ENCODE assay signal across 16 cellular contexts in the genomic region with DNA sequence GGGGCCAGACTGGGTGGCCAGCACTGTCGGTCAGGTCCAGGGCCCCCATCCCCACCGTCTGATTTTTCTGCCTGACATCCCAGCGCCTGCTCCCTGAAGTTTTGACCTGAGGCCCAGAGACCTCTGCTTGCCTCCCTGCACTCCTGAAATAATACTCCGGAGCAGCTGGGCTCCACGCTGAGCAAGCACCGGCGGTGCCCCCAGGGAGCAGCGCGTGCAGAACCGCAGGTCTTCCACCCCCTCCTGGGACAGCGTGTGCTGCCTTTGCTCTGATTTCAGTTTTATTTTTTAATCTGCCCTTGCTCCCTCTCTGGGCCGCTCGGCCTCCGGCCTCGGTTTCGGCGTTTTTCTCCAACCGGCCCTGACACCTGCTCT.
A peak's percentile ranks its signal among the peaks of the same experiment; 100 is the strongest.
DNase-seq lines count a peak whose midpoint lies in the region; ATAC-seq and TF ChIP-seq lines count a peak whose summit lies in the region.
"Had no signal": no experiment of that assay in that cellular context is flagged by ENCODE, and none has a peak within 500 bp of the region (broad histone marks: within the 10 kb centered on the region; RNA-seq: fewer than 3 reads in every experiment).

No MANE protein-coding gene starts in this region.

- no peak overlapping the region for H3K27ac Mint-ChIP-seq in WTC11
- no peak overlapping the region for H3K27ac Mint-ChIP-seq in natural killer cell
- H3K27ac Mint-ChIP-seq: activated naive CD4-positive, alpha-beta T cell treated with anti-CD3 and anti-CD28 coated beads, Interleukin-2, amount 10 ng/mL, durations not matched to agents 7 days and 5 days had no signal

- CTCF ChIA-PET in WTC11 (lab: Charles Lee): interaction anchor here (0.5 to 3.7 kb wide), 17 partner anchors 11 to 237 kb away, joined by 3 to 22 read pairs (median 3); no protein-coding TSS in a partner anchor

- H3K9ac ChIP-seq in Karpas-422 (ENCODE audit: low read length) (peak overlapping the region; percentile 41), parathyroid adenoma (no peak overlapping the region)

- H3K36me3 Mint-ChIP-seq in WTC11 (no peaks in the 10 kb centered on the region), natural killer cell (no peaks in the 10 kb centered on the region)
- H3K36me3 Mint-ChIP-seq: activated naive CD4-positive, alpha-beta T cell treated with anti-CD3 and anti-CD28 coated beads, Interleukin-2, amount 10 ng/mL, durations not matched to agents 7 days and 5 days had no signal

- TF ChIP-seq CTCF in WTC11 (IDR thresholded peaks at IDR 0.05) (no peak), parathyroid adenoma (IDR thresholded peaks at IDR 0.05) (no peak), natural killer cell (IDR thresholded peaks at IDR 0.05) (no peak), GM10266 (IDR thresholded peaks at IDR 0.05; ENCODE audit: control insufficient read depth, insufficient read depth, low read depth, missing control alignments) (no peak)

- POLR2A ChIA-PET in WTC11 (lab: Charles Lee): no interaction called here

- peak overlapping the region; percentile 43 for H3K4me2 ChIP-seq in Karpas-422 (ENCODE audit: low read depth, low read length, poor library complexity, severe bottlenecking)
- no peak overlapping the region for H3K4me2 ChIP-seq in parathyroid adenoma (ENCODE audit: low read length)

- H3K36me3 ChIP-seq in Karpas-422 (ENCODE audit: insufficient read depth, low read length) (no peaks in the 10 kb centered on the region), parathyroid adenoma (ENCODE audit: control insufficient read depth, insufficient read depth, low read length) (peaks cover 2% of the 10 kb centered on the region)

- no peak overlapping the region for H3K4me3 Mint-ChIP-seq in WTC11
- no peak overlapping the region for H3K4me3 Mint-ChIP-seq in natural killer cell
- H3K4me3 Mint-ChIP-seq: activated naive CD4-positive, alpha-beta T cell treated with anti-CD3 and anti-CD28 coated beads, Interleukin-2, amount 10 ng/mL, durations not matched to agents 7 days and 5 days had no signal

- H2AFZ ChIP-seq in Karpas-422 (ENCODE audit: low read length) (no peak overlapping the region), parathyroid adenoma (no peak overlapping the region)

- H3K9me3 ChIP-seq in Karpas-422 (ENCODE audit: low read length) (no peaks in the 10 kb centered on the region), parathyroid adenoma (ENCODE audit: control insufficient read depth, low read length) (no peaks in the 10 kb centered on the region)

- no peaks in the 10 kb centered on the region for H3K27me3 Mint-ChIP-seq in WTC11 (ENCODE audit: low read depth)
- H3K27me3 Mint-ChIP-seq in natural killer cell (ENCODE audit: low read depth in 2 of 2): no peaks in the 10 kb centered on the region

- ATAC-seq in WTC11 (no peak), natural killer cell (no peak)
- ATAC-seq: HCT116, PC-3, right cardiac atrium had no signal

- H3K4me3 ChIP-seq in Karpas-422 (ENCODE audit: low read length): peak overlapping the region; percentile 40; the same call in 1 of the 2 replicates
- H3K4me3 ChIP-seq in parathyroid adenoma (ENCODE audit: low read depth, low read length): no peak overlapping the region

- no peaks in the 10 kb centered on the region for H3K9me2 ChIP-seq in Karpas-422 (replicated peaks; ENCODE audit: insufficient read depth, low read length)

- H3K27me3 ChIP-seq in Karpas-422 (ENCODE audit: low read length) (no peaks in the 10 kb centered on the region), parathyroid adenoma (ENCODE audit: control insufficient read depth, insufficient read depth, low read length) (no peaks in the 10 kb centered on the region)

- H3K27ac ChIP-seq in Karpas-422 (ENCODE audit: low read length) (peak overlapping the region; percentile 91), parathyroid adenoma (peak overlapping the region; percentile 21)
- H3K27ac ChIP-seq: C4-2B had no signal

- H3K9me3 Mint-ChIP-seq in WTC11: no peaks in the 10 kb centered on the region
- no peaks in the 10 kb centered on the region for H3K9me3 Mint-ChIP-seq in natural killer cell
- H3K9me3 Mint-ChIP-seq: activated naive CD4-positive, alpha-beta T cell treated with anti-CD3 and anti-CD28 coated beads, Interleukin-2, amount 10 ng/mL, durations not matched to agents 7 days and 5 days had no signal

- H3K79me2 ChIP-seq in Karpas-422 (ENCODE audit: low read length) (no peaks in the 10 kb centered on the region), parathyroid adenoma (peaks cover 75% of the 10 kb centered on the region)

- H4K20me1 ChIP-seq in Karpas-422 (ENCODE audit: insufficient read depth, low read depth, low read length): no peaks in the 10 kb centered on the region

- intact Hi-C loops in natural killer cell (cut with micrococcal nuclease): loop anchor here (2.0 kb wide), 1 partner anchor 130 kb away; no protein-coding TSS in a partner anchor

- peak; percentile 80 for DNase-seq in DMS 273 treated with DMSO at 0.1 percent for 48 hours (lab: John Stamatoyannopoulos, UW)
- DNase-seq in Karpas-422: peak; percentile 84
- DNase-seq in WTC11 (ENCODE audit: low spot score): no peak
- no peak for DNase-seq in natural killer cell
- DNase-seq in AG20443 (ENCODE audit: low spot score): no peak
- DNase-seq in middle frontal gyrus (ENCODE audit: extremely low spot score, low spot score): no peak
- no peak for DNase-seq in GM10266 (ENCODE audit: extremely low spot score)
- DNase-seq: activated naive CD4-positive, alpha-beta T cell treated with anti-CD3 and anti-CD28 coated beads, Interleukin-2, amount 10 ng/mL, durations not matched to agents 7 days and 5 days; central memory CD4-positive, alpha-beta T cell; PC-3; right cardiac atrium; stimulated activated CD4-positive, alpha-beta T cell treated with anti-CD3 and anti-CD28 coated beads, Interleukin-4, amount 100 ng/mL, for 4 hours; stimulated activated naive CD4-positive, alpha-beta T cell treated with Interleukin-2 at 50 U/mL for 16 hours had no signal

- peaks cover 48% of the 10 kb centered on the region for H3K4me1 ChIP-seq in Karpas-422 (ENCODE audit: low read length)
- no peaks in the 10 kb centered on the region for H3K4me1 ChIP-seq in parathyroid adenoma

- H3K4me1 Mint-ChIP-seq in WTC11 (0 out of 2 replicates have a peak, but pooled peaks cover 8% of the 10 kb centered on the region), natural killer cell (peaks cover 0 to 5% of the 10 kb centered on the region in 2 donors)
- H3K4me1 Mint-ChIP-seq: activated naive CD4-positive, alpha-beta T cell treated with anti-CD3 and anti-CD28 coated beads, Interleukin-2, amount 10 ng/mL, durations not matched to agents 7 days and 5 days had no signal

TF ChIP-seq in WTC11, 78 proteins besides CTCF, POLR2A, EP300 and RAD21:
- TF ChIP-seq, protein P1, sequence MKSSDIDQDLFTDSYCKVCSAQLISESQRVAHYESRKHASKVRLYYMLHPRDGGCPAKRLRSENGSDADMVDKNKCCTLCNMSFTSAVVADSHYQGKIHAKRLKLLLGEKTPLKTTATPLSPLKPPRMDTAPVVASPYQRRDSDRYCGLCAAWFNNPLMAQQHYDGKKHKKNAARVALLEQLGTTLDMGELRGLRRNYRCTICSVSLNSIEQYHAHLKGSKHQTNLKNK (CRISPR knock-in tag; IDR thresholded peaks at IDR 0.05): no peak
- TF ChIP-seq ZNF423 (CRISPR knock-in tag; IDR thresholded peaks at IDR 0.05): peak; percentile 57; the same call in 1 of the 2 replicates
- no peak for TF ChIP-seq TCF7 (CRISPR knock-in tag; IDR thresholded peaks at IDR 0.05; ENCODE audit: low read depth)
- no peak for TF ChIP-seq EMX1 (CRISPR knock-in tag; IDR thresholded peaks at IDR 0.05)
- TF ChIP-seq, protein P2, sequence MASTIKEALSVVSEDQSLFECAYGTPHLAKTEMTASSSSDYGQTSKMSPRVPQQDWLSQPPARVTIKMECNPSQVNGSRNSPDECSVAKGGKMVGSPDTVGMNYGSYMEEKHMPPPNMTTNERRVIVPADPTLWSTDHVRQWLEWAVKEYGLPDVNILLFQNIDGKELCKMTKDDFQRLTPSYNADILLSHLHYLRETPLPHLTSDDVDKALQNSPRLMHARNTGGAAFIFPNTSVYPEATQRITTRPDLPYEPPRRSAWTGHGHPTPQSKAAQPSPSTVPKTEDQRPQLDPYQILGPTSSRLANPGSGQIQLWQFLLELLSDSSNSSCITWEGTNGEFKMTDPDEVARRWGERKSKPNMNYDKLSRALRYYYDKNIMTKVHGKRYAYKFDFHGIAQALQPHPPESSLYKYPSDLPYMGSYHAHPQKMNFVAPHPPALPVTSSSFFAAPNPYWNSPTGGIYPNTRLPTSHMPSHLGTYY (CRISPR knock-in tag; IDR thresholded peaks at IDR 0.05): no peak
- TF ChIP-seq, protein P3, sequence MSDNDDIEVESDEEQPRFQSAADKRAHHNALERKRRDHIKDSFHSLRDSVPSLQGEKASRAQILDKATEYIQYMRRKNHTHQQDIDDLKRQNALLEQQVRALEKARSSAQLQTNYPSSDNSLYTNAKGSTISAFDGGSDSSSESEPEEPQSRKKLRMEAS (CRISPR knock-in tag; IDR thresholded peaks at IDR 0.05): no peak
- no peak for TF ChIP-seq SOX15 (CRISPR knock-in tag; IDR thresholded peaks at IDR 0.05)

Comparison
In these comparisons a context has a peak if more than half of its experiments do, and no peak if none do; other contexts are left out.
1. DNase-seq: peak in DMS 273 treated with DMSO at 0.1 percent for 48 hours (single experiment) and Karpas-422 (single experiment); none in WTC11 (single experiment), natural killer cell (single experiment), AG20443 (single experiment), middle frontal gyrus (single experiment) and GM10266 (single experiment).